ENCODE assay signal across 12 cellular contexts in the genomic region with DNA sequence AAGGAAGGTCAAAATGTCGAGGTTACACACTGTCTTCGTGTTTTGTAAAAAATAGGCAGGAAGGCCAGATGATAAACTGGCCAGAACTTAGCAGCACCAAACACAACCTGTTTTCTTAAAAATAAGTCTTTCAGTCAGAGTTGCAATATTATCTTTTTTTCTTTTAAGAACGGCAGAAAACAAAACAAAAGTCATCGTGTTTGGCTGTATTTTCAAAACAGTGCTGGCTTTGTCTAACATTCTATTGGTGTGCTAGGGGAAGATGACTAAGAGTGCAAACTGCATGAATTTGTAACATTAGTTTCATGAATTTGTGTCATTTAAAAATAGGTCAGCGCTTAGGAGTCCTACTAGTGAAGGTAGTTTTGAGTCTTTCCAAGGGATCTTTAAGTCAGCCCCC. TPM values are rescaled to one million over a fixed set of nuclear protein-coding genes. Genes with fewer than 3 reads are reported as not detected.
DNase-seq lines count a peak whose midpoint lies in the region; ATAC-seq and TF ChIP-seq lines count a peak whose summit lies in the region.
"Had no signal": no experiment of that assay in that cellular context is flagged by ENCODE, and none has a peak within 500 bp of the region (broad histone marks: within the 10 kb centered on the region; RNA-seq: fewer than 3 reads in every experiment).

No MANE protein-coding gene starts in this region.

- H3K9me2 ChIP-seq in SK-N-SH: no peaks in the 10 kb centered on the region

- POLR2A ChIA-PET in CD8-positive, alpha-beta memory T cell (lab: Charles Lee): no interaction called here
- POLR2A ChIA-PET in activated CD4-positive, alpha-beta memory T cell treated with anti-CD3 and anti-CD28 coated beads, Interleukin-2, amount 10 ng/mL, durations not matched to agents 7 days and 5 days (lab: Charles Lee): interaction anchor here (1.2 to 1.6 kb wide), 2 partner anchors 72 to 316 kb away, joined by 3 to 6 read pairs; no protein-coding TSS in a partner anchor
- POLR2A ChIA-PET in SK-N-SH (lab: Yijun Ruan, JAX): no interaction called here

- H2AFZ ChIP-seq in SK-N-SH (ENCODE audit: low read depth): no peak overlapping the region

- DNase-seq in CD8-positive, alpha-beta memory T cell: no peak
- no peak for DNase-seq in activated CD4-positive, alpha-beta memory T cell treated with anti-CD3 and anti-CD28 coated beads, Interleukin-2, amount 10 ng/mL, durations not matched to agents 7 days and 5 days
- DNase-seq in retinal pigment epithelial cell (ENCODE audit: low read depth) (no peak), SK-N-SH (no peak), iPS-NIHi7 (ENCODE audit: extremely low spot score) (no peak), epidermal melanocyte (ENCODE audit: insufficient read length, low spot score) (no peak), NCI-H526 (lab: John Stamatoyannopoulos, UW) (no peak)
- DNase-seq: activated CD8-positive, alpha-beta memory T cell treated with anti-CD3 and anti-CD28 coated beads for 24 hours; erythroblast; NCI-H146 had no signal

- no peak for TF ChIP-seq POLR2A in gastroesophageal sphincter (IDR thresholded peaks at IDR 0.05)

- H3K36me3 Mint-ChIP-seq in CD8-positive, alpha-beta memory T cell: peaks cover 4 to 24% (median 7%) of the 10 kb centered on the region in 3 donors
- H3K36me3 Mint-ChIP-seq in activated CD4-positive, alpha-beta memory T cell treated with anti-CD3 and anti-CD28 coated beads, Interleukin-2, amount 10 ng/mL, durations not matched to agents 7 days and 5 days (ENCODE audit: low read depth): peaks cover 82% of the 10 kb centered on the region

- WGBS in gastroesophageal sphincter (ENCODE audit: low coverage in 1 of 2), 2 donors: 39 to 55% methylated on average over 5 of the region's 5 CpGs
- 38% methylated on average over 5 of the region's 5 CpGs for WGBS in SK-N-SH (ENCODE audit: low lambda C conversion rate)

- no peaks in the 10 kb centered on the region for H4K20me1 ChIP-seq in SK-N-SH (ENCODE audit: insufficient read depth)

- H3K27me3 ChIP-seq in CD8-positive, alpha-beta memory T cell (ENCODE audit: insufficient read depth, low read length, poor library complexity, severe bottlenecking): no peaks in the 10 kb centered on the region
- H3K27me3 ChIP-seq in gastroesophageal sphincter (peaks cover 14% of the 10 kb centered on the region), SK-N-SH (ENCODE audit: insufficient read depth) (0 out of 2 replicates have a peak, but pooled peaks cover 5% of the 10 kb centered on the region)

- no peaks in the 10 kb centered on the region for H3K9me3 ChIP-seq in CD8-positive, alpha-beta memory T cell (ENCODE audit: low read length)
- no peaks in the 10 kb centered on the region for H3K9me3 ChIP-seq in gastroesophageal sphincter
- H3K9me3 ChIP-seq in SK-N-SH: no peaks in the 10 kb centered on the region
- H3K9me3 ChIP-seq: HAP-1 had no signal

- H3K9me3 Mint-ChIP-seq in CD8-positive, alpha-beta memory T cell: no peaks in the 10 kb centered on the region
- no peaks in the 10 kb centered on the region for H3K9me3 Mint-ChIP-seq in activated CD4-positive, alpha-beta memory T cell treated with anti-CD3 and anti-CD28 coated beads, Interleukin-2, amount 10 ng/mL, durations not matched to agents 7 days and 5 days

- peaks cover 15% of the 10 kb centered on the region for H3K4me1 ChIP-seq in CD8-positive, alpha-beta memory T cell (ENCODE audit: insufficient read depth, low read length)
- H3K4me1 ChIP-seq in gastroesophageal sphincter (peaks cover 0 to 10% (median 0%) of the 10 kb centered on the region in 3 donors), SK-N-SH (ENCODE audit: control insufficient read depth in 1 of 2, insufficient read depth in 2 of 2, low read depth in 1 of 2, low read length in 1 of 2) (peaks cover 0 to 5% of the 10 kb centered on the region in 2 experiments; a peak in 1 of 4 replicates)

- H3K27me3 Mint-ChIP-seq in CD8-positive, alpha-beta memory T cell: peaks cover 3% of the 10 kb centered on the region in 2 donors
- peaks cover 1% of the 10 kb centered on the region for H3K27me3 Mint-ChIP-seq in activated CD4-positive, alpha-beta memory T cell treated with anti-CD3 and anti-CD28 coated beads, Interleukin-2, amount 10 ng/mL, durations not matched to agents 7 days and 5 days

- H3K27ac Mint-ChIP-seq in CD8-positive, alpha-beta memory T cell: peak overlapping the region in 7 of 8 donors; percentile 51 to 95 (median 90)
- H3K27ac Mint-ChIP-seq in activated CD4-positive, alpha-beta memory T cell treated with anti-CD3 and anti-CD28 coated beads, Interleukin-2, amount 10 ng/mL, durations not matched to agents 7 days and 5 days: peak overlapping the region; percentile 84

- H3K36me3 ChIP-seq in CD8-positive, alpha-beta memory T cell (ENCODE audit: insufficient read depth, low read length): no peaks in the 10 kb centered on the region
- H3K36me3 ChIP-seq in gastroesophageal sphincter (no peaks in the 10 kb centered on the region), SK-N-SH (replicated peaks in 1 of 2; ENCODE audit: control insufficient read depth in 1 of 2, insufficient read depth in 2 of 2, low read length in 1 of 2) (no peaks in the 10 kb centered on the region)
- H3K36me3 ChIP-seq: HAP-1 had no signal

- H3F3A ChIP-seq in SK-N-SH (replicated peaks; ENCODE audit: insufficient read depth): no peaks in the 10 kb centered on the region

- H3K27ac ChIP-seq in CD8-positive, alpha-beta memory T cell (ENCODE audit: low read depth, low read length): peak overlapping the region; percentile 21
- peak overlapping the region in 3 of 4 donors; percentile 46 to 91 (median 81) for H3K27ac ChIP-seq in gastroesophageal sphincter
- H3K27ac ChIP-seq in SK-N-SH (ENCODE audit: low read depth in 2 of 2, low read length in 1 of 2): no peak overlapping the region

- ATAC-seq in gastroesophageal sphincter: no peak

- peak overlapping the region; percentile 68 to 98 (median 94) for H3K4me3 Mint-ChIP-seq in CD8-positive, alpha-beta memory T cell
- H3K4me3 Mint-ChIP-seq in activated CD4-positive, alpha-beta memory T cell treated with anti-CD3 and anti-CD28 coated beads, Interleukin-2, amount 10 ng/mL, durations not matched to agents 7 days and 5 days: peak overlapping the region; percentile 91

- H3K4me1 Mint-ChIP-seq in CD8-positive, alpha-beta memory T cell: peaks cover 42 to 77% (median 65%) of the 10 kb centered on the region in 3 donors
- H3K4me1 Mint-ChIP-seq in activated CD4-positive, alpha-beta memory T cell treated with anti-CD3 and anti-CD28 coated beads, Interleukin-2, amount 10 ng/mL, durations not matched to agents 7 days and 5 days: peaks cover 44% of the 10 kb centered on the region

- CTCF ChIA-PET in CD8-positive, alpha-beta memory T cell (lab: Charles Lee): no interaction called here
- CTCF ChIA-PET in activated CD4-positive, alpha-beta memory T cell treated with anti-CD3 and anti-CD28 coated beads, Interleukin-2, amount 10 ng/mL, durations not matched to agents 7 days and 5 days (lab: Charles Lee): no interaction called here
- CTCF ChIA-PET in SK-N-SH (lab: Yijun Ruan, JAX): no interaction called here

- H3K9ac ChIP-seq in SK-N-SH: no peak overlapping the region

- H3K79me2 ChIP-seq in SK-N-SH (ENCODE audit: insufficient read depth): no peaks in the 10 kb centered on the region

- no peak for TF ChIP-seq RAD21 in SK-N-SH (IDR thresholded peaks at IDR 0.05; ENCODE audit: low read length)

- TF ChIP-seq EP300 in gastroesophageal sphincter (IDR thresholded peaks at IDR 0.05) (no peak), SK-N-SH (IDR thresholded peaks at IDR 0.05; ENCODE audit: borderline replicate concordance in 1 of 2, low read depth in 1 of 2, low read length in 1 of 2) (no peak)

- peak overlapping the region; percentile 40 for H3K4me3 ChIP-seq in CD8-positive, alpha-beta memory T cell (ENCODE audit: low read length)
- H3K4me3 ChIP-seq in gastroesophageal sphincter: peak overlapping the region in 1 of 2 donors; percentile 74
- H3K4me3 ChIP-seq in retinal pigment epithelial cell (ENCODE audit: low read length): peak overlapping the region; percentile 77
- no peak overlapping the region for H3K4me3 ChIP-seq in SK-N-SH (ENCODE audit: low read depth in 2 of 2, low read length in 1 of 2)
- H3K4me3 ChIP-seq: HAP-1 had no signal

- no peak overlapping the region for H3K4me2 ChIP-seq in SK-N-SH

- TF ChIP-seq CTCF in gastroesophageal sphincter (IDR thresholded peaks at IDR 0.05) (no peak), retinal pigment epithelial cell (conservative IDR thresholded peaks at IDR 0.05; ENCODE audit: low read depth, low read length) (no peak), SK-N-SH (IDR thresholded peaks at IDR 0.05) (no peak)

TF ChIP-seq in SK-N-SH, 30 proteins besides CTCF, POLR2A, EP300 and RAD21 (continues in another document):
- TF ChIP-seq, protein P1, sequence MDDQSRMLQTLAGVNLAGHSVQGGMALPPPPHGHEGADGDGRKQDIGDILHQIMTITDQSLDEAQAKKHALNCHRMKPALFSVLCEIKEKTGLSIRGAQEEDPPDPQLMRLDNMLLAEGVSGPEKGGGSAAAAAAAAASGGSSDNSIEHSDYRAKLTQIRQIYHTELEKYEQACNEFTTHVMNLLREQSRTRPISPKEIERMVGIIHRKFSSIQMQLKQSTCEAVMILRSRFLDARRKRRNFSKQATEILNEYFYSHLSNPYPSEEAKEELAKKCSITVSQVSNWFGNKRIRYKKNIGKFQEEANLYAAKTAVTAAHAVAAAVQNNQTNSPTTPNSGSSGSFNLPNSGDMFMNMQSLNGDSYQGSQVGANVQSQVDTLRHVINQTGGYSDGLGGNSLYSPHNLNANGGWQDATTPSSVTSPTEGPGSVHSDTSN (IDR thresholded peaks at IDR 0.05): no peak
- TF ChIP-seq, protein P2, sequence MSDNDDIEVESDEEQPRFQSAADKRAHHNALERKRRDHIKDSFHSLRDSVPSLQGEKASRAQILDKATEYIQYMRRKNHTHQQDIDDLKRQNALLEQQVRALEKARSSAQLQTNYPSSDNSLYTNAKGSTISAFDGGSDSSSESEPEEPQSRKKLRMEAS (IDR thresholded peaks at IDR 0.05; ENCODE audit: low read depth): no peak
- TF ChIP-seq GABPA (IDR thresholded peaks at IDR 0.05; ENCODE audit: low read depth) (no peak), JUND (IDR thresholded peaks at IDR 0.05) (no peak), TEAD4 (IDR thresholded peaks at IDR 0.05; ENCODE audit: borderline replicate concordance, insufficient read depth) (no peak), TCF12 (IDR thresholded peaks at IDR 0.05) (no peak), MEF2A (IDR thresholded peaks at IDR 0.05; ENCODE audit: borderline replicate concordance, low read depth) (no peak), NFIC (IDR thresholded peaks at IDR 0.05; ENCODE audit: borderline replicate concordance) (no peak), SIN3A (IDR thresholded peaks at IDR 0.05; ENCODE audit: borderline replicate concordance, low read depth, low read length) (no peak), GATA2 (CRISPR knock-in tag; IDR thresholded peaks at IDR 0.05) (no peak)

RNA-seq across cellular contexts. Expression of a gene that starts 5.3 kb away (rescaled TPM):
- 10 to 100 TPM; 36.7 to 37.6 TPM for total RNA-seq in CD8-positive, alpha-beta memory T cell
- polyA plus RNA-seq in CD8-positive, alpha-beta memory T cell: 2.2 TPM
- total RNA-seq in activated CD4-positive, alpha-beta memory T cell treated with anti-CD3 and anti-CD28 coated beads, Interleukin-2, amount 10 ng/mL, durations not matched to agents 7 days and 5 days: 100 to 1,000 TPM; 279 to 281 TPM
- total RNA-seq in gastroesophageal sphincter: 10 to 100 TPM; 24.8 to 52.0 (median 33.6) TPM
- polyA plus RNA-seq in SK-N-SH (2012; rRNA removed): 0.23 and 0.37 TPM in 2 replicates
- 0.27 and 0.34 TPM in 2 replicates for polyA plus RNA-seq in SK-N-SH (2012; cell fraction: cytosol; rRNA removed)
- polyA plus RNA-seq in SK-N-SH (2012; cell fraction: nucleus; rRNA removed): 0.50 and 0.61 TPM in 2 replicates

Comparison
In these comparisons a context has a peak if more than half of its experiments do, and no peak if none do; other contexts are left out.
1. H3K27ac ChIP-seq: peak in CD8-positive, alpha-beta memory T cell (single experiment) and gastroesophageal sphincter (3 of 4); none in SK-N-SH (0 of 2).
2. H3K4me3 ChIP-seq: peak in CD8-positive, alpha-beta memory T cell (single experiment) and retinal pigment epithelial cell (single experiment); none in SK-N-SH (0 of 2).
3. RNA of a gene that starts 5.3 kb away (total RNA-seq): 279 to 281 TPM in activated CD4-positive, alpha-beta memory T cell treated with anti-CD3 and anti-CD28 coated beads, Interleukin-2, amount 10 ng/mL, durations not matched to agents 7 days and 5 days; 24.8 to 52.0 TPM in gastroesophageal sphincter and 36.7 to 37.6 TPM in CD8-positive, alpha-beta memory T cell; every median in the first group is over 4 times any median in the second.